ENCODE assay signal across 8 cellular contexts in the genomic region with DNA sequence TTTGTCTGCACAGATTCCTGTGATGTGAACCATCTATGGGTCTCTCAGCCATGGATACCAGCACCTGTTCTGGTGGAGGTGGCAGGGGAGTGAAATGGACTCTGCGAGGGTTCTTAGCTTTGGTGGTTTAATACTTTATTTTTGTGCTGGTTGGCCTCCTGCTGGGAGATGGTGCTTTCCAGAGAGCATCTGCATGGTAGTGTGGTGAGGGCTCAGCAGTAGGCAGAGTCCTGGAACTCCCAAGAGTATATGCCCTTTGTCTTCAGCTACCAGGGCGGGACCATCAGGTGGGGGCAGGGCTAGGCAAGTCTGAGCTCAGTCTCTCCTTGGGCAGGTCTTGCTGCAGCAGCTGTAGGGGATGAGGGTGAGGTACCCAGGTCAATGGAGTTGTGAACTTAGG.
A peak's percentile ranks its signal among the peaks of the same experiment; 100 is the strongest.
DNase-seq lines count a peak whose midpoint lies in the region; ATAC-seq, FAIRE-seq and TF ChIP-seq lines count a peak whose summit lies in the region.
"Not testable (repeated sequence)": the region's sequence is repeated elsewhere in the genome, so short reads cannot be mapped to it uniquely, and the experiment has no call there.

No MANE protein-coding gene starts in this region.

- peak; percentile 11 for DNase-seq in NCI-H2171 treated with DMSO at 0.1 percent for 48 hours (lab: John Stamatoyannopoulos, UW)
- peak; percentile 6 for DNase-seq in activated CD8-positive, alpha-beta memory T cell treated with anti-CD3 and anti-CD28 coated beads, Interleukin-2, amount 50 U/mL, for 48 hours
- peak; percentile 34 for DNase-seq in right atrium auricular region (ENCODE audit: low spot score)
- peak in 1 of 3 donors; percentile 16 for DNase-seq in mucosa of descending colon
- peak; percentile 64 for DNase-seq in osteocyte (ENCODE audit: extremely low spot score, unreplicated experiment)
- peak; percentile 42 for DNase-seq in small intestine

- H3K27me3 Mint-ChIP-seq in osteocyte (ENCODE audit: unreplicated experiment), result peaks cover 55% of the 10 kb centered on the region

- H3K27ac Mint-ChIP-seq in osteocyte (ENCODE audit: unreplicated experiment), result not testable (repeated sequence)

- H3K27ac ChIP-seq in BLaER1; right atrium auricular region; small intestine (ENCODE audit: low read depth in 1 of 2, low read length in 1 of 2): not testable (repeated sequence)
- peak overlapping the region; percentile 49 for H3K27ac ChIP-seq in KMS-11

- peak; percentile 36 for ATAC-seq in mucosa of descending colon

- not testable (repeated sequence) for TF ChIP-seq CTCF in KMS-11 (conservative IDR thresholded peaks at IDR 0.05; ENCODE audit: low read depth, low read length); right atrium auricular region (IDR thresholded peaks at IDR 0.05); mucosa of descending colon (IDR thresholded peaks at IDR 0.05); osteocyte (IDR thresholded peaks at IDR 0.05)

- intact Hi-C loops in mucosa of descending colon (cut with DNase I, micrococcal nuclease), result not testable (repeated sequence)

- peak overlapping the region; percentile 31; the same call in 1 of the 2 replicates for H2AFZ ChIP-seq in KMS-11 (ENCODE audit: low read depth)

- peaks cover 11% of the 10 kb centered on the region for H3K36me3 Mint-ChIP-seq in osteocyte (ENCODE audit: unreplicated experiment)

- H3K27me3 ChIP-seq in BLaER1; KMS-11 (ENCODE audit: insufficient read depth, low read depth); right atrium auricular region; small intestine (ENCODE audit: control insufficient read depth in 2 of 2, insufficient read depth in 2 of 2, low read length in 2 of 2): not testable (repeated sequence)

- peaks cover 26% of the 10 kb centered on the region for H3K9me3 Mint-ChIP-seq in osteocyte (ENCODE audit: unreplicated experiment)

- not testable (repeated sequence) for FAIRE-seq in small intestine (lab: Jason Lieb, UNC)

- H3K9ac ChIP-seq in BLaER1, KMS-11: not testable (repeated sequence)

- H3K4me3 Mint-ChIP-seq in osteocyte (ENCODE audit: unreplicated experiment), result not testable (repeated sequence)

- H3K4me1 ChIP-seq in BLaER1 (peaks cover 46% of the 10 kb centered on the region), KMS-11 (ENCODE audit: low read depth, poor library complexity, severe bottlenecking) (peaks cover 28% of the 10 kb centered on the region)
- not testable (repeated sequence) for H3K4me1 ChIP-seq in right atrium auricular region; mucosa of descending colon (ENCODE audit: low read depth); small intestine (ENCODE audit: control insufficient read depth in 2 of 2, insufficient read depth in 1 of 2, low read depth in 1 of 2, low read length in 1 of 2)

- not testable (repeated sequence) for H3K4me3 ChIP-seq in BLaER1; KMS-11 (IDR thresholded peaks at IDR 0.05; ENCODE audit: insufficient read depth, low read depth, low read length); right atrium auricular region; mucosa of descending colon; small intestine (ENCODE audit: low read depth in 1 of 2, low read length in 2 of 2)

- 58 to 89% (median 83%) methylated on average over 2 of the region's 2 CpGs for WGBS in small intestine, 3 donors

- H3K4me2 ChIP-seq in BLaER1 (peak overlapping the region; percentile 41), KMS-11 (peak overlapping the region; percentile 49; the same call in 1 of the 2 replicates)

- H3K36me3 ChIP-seq in BLaER1; KMS-11 (ENCODE audit: insufficient read depth); right atrium auricular region; mucosa of descending colon (ENCODE audit: low read depth); small intestine (ENCODE audit: control insufficient read depth in 2 of 2, insufficient read depth in 2 of 2, low read length in 2 of 2): not testable (repeated sequence)

- H3K9me3 ChIP-seq in BLaER1, result peaks cover 27% of the 10 kb centered on the region
- H3K9me3 ChIP-seq in right atrium auricular region; mucosa of descending colon; small intestine (ENCODE audit: control insufficient read depth, low read depth): not testable (repeated sequence)

- not testable (repeated sequence) for H3K79me2 ChIP-seq in KMS-11 (ENCODE audit: insufficient read depth, low read depth)

- H3K4me1 Mint-ChIP-seq in osteocyte (ENCODE audit: unreplicated experiment), result not testable (repeated sequence)

- not testable (repeated sequence) for H4K20me1 ChIP-seq in BLaER1; KMS-11 (ENCODE audit: insufficient read depth)
